20 cellular contexts compared by ENCODE assay signal in the genomic region with DNA sequence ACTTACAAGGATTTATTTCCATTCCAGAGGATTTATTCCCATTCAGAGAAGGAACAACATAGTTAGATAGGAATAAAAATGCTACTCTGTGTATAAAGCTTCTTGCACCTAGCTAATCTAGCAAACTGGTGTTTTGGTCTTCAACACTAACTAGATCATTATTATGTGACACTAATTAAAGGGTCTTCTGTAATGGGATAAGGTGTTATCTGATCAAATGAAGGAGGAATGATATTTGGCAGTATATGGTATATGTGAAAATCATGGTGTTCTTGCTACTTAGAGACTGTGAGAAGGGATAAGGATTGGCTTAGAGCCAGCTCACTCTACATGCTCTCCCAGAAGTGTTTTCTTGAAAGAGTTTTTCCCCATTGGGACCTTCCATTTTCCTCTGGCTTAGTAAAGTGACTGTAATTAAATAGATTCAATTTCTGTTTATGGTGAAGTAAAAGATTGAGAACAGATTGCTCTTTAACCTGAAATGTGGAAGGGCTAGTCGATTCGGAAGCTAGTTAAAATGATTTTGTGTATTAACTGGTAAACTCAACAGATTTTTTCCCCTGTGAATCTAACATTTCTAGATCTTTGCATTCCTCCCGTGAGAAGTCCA.
A peak's percentile ranks its signal among the peaks of the same experiment; 100 is the strongest.
DNase-seq lines count a peak whose midpoint lies in the region; ATAC-seq and TF ChIP-seq lines count a peak whose summit lies in the region.
"Had no signal": no experiment of that assay in that cellular context is flagged by ENCODE, and none has a peak within 500 bp of the region (broad histone marks: within the 10 kb centered on the region; RNA-seq: fewer than 3 reads in every experiment).

No MANE protein-coding gene starts in this region.

- TF ChIP-seq POLR2A in GM18505 (IDR thresholded peaks at IDR 0.05; ENCODE audit: borderline replicate concordance, extremely low read depth, insufficient read depth, insufficient read length) = no peak

- DNase-seq in NCI-H1436 (lab: John Stamatoyannopoulos, UW) (peak; percentile 47), NCI-H1436 treated with DMSO at 0.1 percent for 48 hours (lab: John Stamatoyannopoulos, UW) (no peak), NCI-H2171 treated with DMSO at 0.1 percent for 48 hours (lab: John Stamatoyannopoulos, UW) (peak; percentile 82), fibroblast of peridontal ligament (ENCODE audit: extremely low read depth) (peak; percentile 36), osteocyte (ENCODE audit: extremely low spot score, unreplicated experiment) (no peak), neuronal stem cell (ENCODE audit: low spot score) (no peak)
- DNase-seq: 8988T; activated effector memory CD4-positive, alpha-beta T cell treated with Interleukin-2 at 50 U/mL for 16 hours; cerebellar nuclear complex; KG1; lower lobe of right lung; naive thymus-derived CD4-positive, alpha-beta T cell; PC-3; SK-N-SH; T1000; tibial artery had no signal

- H3K4me2 ChIP-seq in neuronal stem cell (ENCODE audit: insufficient read depth, low read length, poor library complexity, severe bottlenecking) = no peak overlapping the region
- H3K4me2 ChIP-seq: SK-N-SH had no signal

- no peaks in the 10 kb centered on the region for H3K79me1 ChIP-seq in neuronal stem cell (ENCODE audit: low read depth, low read length)

- H3K14ac ChIP-seq in neuronal stem cell (ENCODE audit: low read length) = no peak overlapping the region

- H3K9ac ChIP-seq in neuronal stem cell (ENCODE audit: low read depth, low read length, poor library complexity) = no peak overlapping the region
- H3K9ac ChIP-seq: SK-N-SH had no signal

- TF ChIP-seq CTCF in osteocyte (IDR thresholded peaks at IDR 0.05) = no peak

- H3K4me3 Mint-ChIP-seq in osteocyte (ENCODE audit: unreplicated experiment) = no peak overlapping the region
- H3K4me3 Mint-ChIP-seq: naive thymus-derived CD4-positive, alpha-beta T cell had no signal

- H4K91ac ChIP-seq in neuronal stem cell (ENCODE audit: low read depth, low read length, poor library complexity) = no peak overlapping the region

- H2BK15ac ChIP-seq in neuronal stem cell (ENCODE audit: low read length) = no peak overlapping the region

- no peak overlapping the region for H2BK12ac ChIP-seq in neuronal stem cell (ENCODE audit: low read length)

- H2BK120ac ChIP-seq in neuronal stem cell (ENCODE audit: low read depth, low read length) = no peak overlapping the region

- H3K9me3 ChIP-seq in neuronal stem cell (replicated peaks in 1 of 2; ENCODE audit: control insufficient read depth in 2 of 2, insufficient read depth in 1 of 2, low read depth in 1 of 2, low read length in 2 of 2) = no peaks in the 10 kb centered on the region
- H3K9me3 ChIP-seq: lower lobe of right lung, SK-N-SH, tibial artery had no signal

- no peaks in the 10 kb centered on the region for H3K36me3 Mint-ChIP-seq in osteocyte (ENCODE audit: unreplicated experiment)

- H3K4me1 Mint-ChIP-seq in osteocyte (ENCODE audit: unreplicated experiment) = peaks cover 19% of the 10 kb centered on the region

- no peak overlapping the region for H3K4me3 ChIP-seq in neuronal stem cell (ENCODE audit: low read length in 2 of 2)
- H3K4me3 ChIP-seq: lower lobe of right lung, tibial artery had no signal

- H3K9me3 Mint-ChIP-seq in osteocyte (ENCODE audit: unreplicated experiment) = no peaks in the 10 kb centered on the region
- H3K9me3 Mint-ChIP-seq: naive thymus-derived CD4-positive, alpha-beta T cell had no signal

- peak overlapping the region; percentile 27 for H3K27ac Mint-ChIP-seq in osteocyte (ENCODE audit: unreplicated experiment)
- H3K27ac Mint-ChIP-seq: naive thymus-derived CD4-positive, alpha-beta T cell; progenitor cell of endocrine pancreas had no signal

- peaks cover 2 to 5% of the 10 kb centered on the region in 2 donors for H3K4me1 ChIP-seq in neuronal stem cell (ENCODE audit: control insufficient read depth in 2 of 2, insufficient read depth in 1 of 2, low read depth in 1 of 2, low read length in 2 of 2)

- H3K27me3 ChIP-seq in neuronal stem cell (ENCODE audit: control insufficient read depth in 3 of 3, insufficient read depth in 3 of 3, low read depth in 1 of 3, low read length in 3 of 3) = no peaks in the 10 kb centered on the region
- H3K27me3 ChIP-seq: tibial artery had no signal

- H3K27ac ChIP-seq in neuronal stem cell (replicated peaks; ENCODE audit: low read length) = no peak overlapping the region
- H3K27ac ChIP-seq: C4-2B, lower lobe of right lung had no signal

- ATAC-seq in HG03565 (IDR thresholded peaks at IDR 0.05; ENCODE audit: unreplicated experiment) (no peak), GM18505 (IDR thresholded peaks at IDR 0.05; ENCODE audit: unreplicated experiment) (no peak)
- ATAC-seq: naive thymus-derived CD4-positive, alpha-beta T cell; PC-3 had no signal

- no peaks in the 10 kb centered on the region for H3K27me3 Mint-ChIP-seq in osteocyte (ENCODE audit: unreplicated experiment)
- H3K27me3 Mint-ChIP-seq: progenitor cell of endocrine pancreas had no signal

- no peak overlapping the region for H3K4ac ChIP-seq in neuronal stem cell (ENCODE audit: low read length)

- H3K23ac ChIP-seq in neuronal stem cell (ENCODE audit: low read depth, low read length, poor library complexity) = no peak overlapping the region

- no peak overlapping the region for H4K8ac ChIP-seq in neuronal stem cell (ENCODE audit: low read depth, low read length)

- H2AFZ ChIP-seq in neuronal stem cell (ENCODE audit: low read length) = no peak overlapping the region

- H2BK5ac ChIP-seq in neuronal stem cell (ENCODE audit: low read length) = no peak overlapping the region

- H3K18ac ChIP-seq in neuronal stem cell (ENCODE audit: low read length) = no peak overlapping the region

- H2AK5ac ChIP-seq in neuronal stem cell (ENCODE audit: low read depth, low read length) = no peak overlapping the region

- no peaks in the 10 kb centered on the region for H3K36me3 ChIP-seq in neuronal stem cell (replicated peaks in 1 of 2; ENCODE audit: control insufficient read depth in 2 of 2, insufficient read depth in 2 of 2, low read length in 2 of 2)
- H3K36me3 ChIP-seq: lower lobe of right lung, tibial artery had no signal

- WGBS in neuronal stem cell (ENCODE audit: extremely low coverage in 2 of 2, insufficient read length in 2 of 2, insufficient replicate concordance in 1 of 2), 2 donors = no CpG with 5 or more reads among the region's 3 CpGs

Comparison
In these comparisons a context has a peak if more than half of its experiments do, and no peak if none do; other contexts are left out.
1. DNase-seq: peak in NCI-H1436 (single experiment), NCI-H2171 treated with DMSO at 0.1 percent for 48 hours (single experiment) and fibroblast of peridontal ligament (single experiment); none in NCI-H1436 treated with DMSO at 0.1 percent for 48 hours (single experiment), osteocyte (single experiment) and neuronal stem cell (single experiment).